Comparison of ENCODE assay signal across 8 cellular contexts in genomic region chr6:7107578-7108195, GRCh38. TPM values are rescaled to one million over a fixed set of nuclear protein-coding genes. Genes with fewer than 3 reads are reported as not detected.
A peak's percentile ranks its signal among the peaks of the same experiment; 100 is the strongest.
DNase-seq lines count a peak whose midpoint lies in the region; ATAC-seq and TF ChIP-seq lines count a peak whose summit lies in the region.

A gene with protein sequence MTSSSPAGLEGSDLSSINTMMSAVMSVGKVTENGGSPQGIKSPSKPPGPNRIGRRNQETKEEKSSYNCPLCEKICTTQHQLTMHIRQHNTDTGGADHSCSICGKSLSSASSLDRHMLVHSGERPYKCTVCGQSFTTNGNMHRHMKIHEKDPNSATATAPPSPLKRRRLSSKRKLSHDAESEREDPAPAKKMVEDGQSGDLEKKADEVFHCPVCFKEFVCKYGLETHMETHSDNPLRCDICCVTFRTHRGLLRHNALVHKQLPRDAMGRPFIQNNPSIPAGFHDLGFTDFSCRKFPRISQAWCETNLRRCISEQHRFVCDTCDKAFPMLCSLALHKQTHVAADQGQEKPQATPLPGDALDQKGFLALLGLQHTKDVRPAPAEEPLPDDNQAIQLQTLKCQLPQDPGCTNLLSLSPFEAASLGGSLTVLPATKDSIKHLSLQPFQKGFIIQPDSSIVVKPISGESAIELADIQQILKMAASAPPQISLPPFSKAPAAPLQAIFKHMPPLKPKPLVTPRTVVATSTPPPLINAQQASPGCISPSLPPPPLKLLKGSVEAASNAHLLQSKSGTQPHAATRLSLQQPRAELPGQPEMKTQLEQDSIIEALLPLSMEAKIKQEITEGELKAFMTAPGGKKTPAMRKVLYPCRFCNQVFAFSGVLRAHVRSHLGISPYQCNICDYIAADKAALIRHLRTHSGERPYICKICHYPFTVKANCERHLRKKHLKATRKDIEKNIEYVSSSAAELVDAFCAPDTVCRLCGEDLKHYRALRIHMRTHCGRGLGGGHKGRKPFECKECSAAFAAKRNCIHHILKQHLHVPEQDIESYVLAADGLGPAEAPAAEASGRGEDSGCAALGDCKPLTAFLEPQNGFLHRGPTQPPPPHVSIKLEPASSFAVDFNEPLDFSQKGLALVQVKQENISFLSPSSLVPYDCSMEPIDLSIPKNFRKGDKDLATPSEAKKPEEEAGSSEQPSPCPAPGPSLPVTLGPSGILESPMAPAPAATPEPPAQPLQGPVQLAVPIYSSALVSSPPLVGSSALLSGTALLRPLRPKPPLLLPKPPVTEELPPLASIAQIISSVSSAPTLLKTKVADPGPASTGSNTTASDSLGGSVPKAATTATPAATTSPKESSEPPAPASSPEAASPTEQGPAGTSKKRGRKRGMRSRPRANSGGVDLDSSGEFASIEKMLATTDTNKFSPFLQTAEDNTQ (N-terminal part only) (plus strand): TSS chr6:7107961. CDS start chr6:7181912, 73,951 bp downstream.

- H3K79me2 ChIP-seq in KMS-11 (ENCODE audit: insufficient read depth, low read depth) = peaks cover 37% of the 10 kb centered on the region

- H2AFZ ChIP-seq in KMS-11 (ENCODE audit: low read depth) = peak within 1 kb of the TSS; percentile 95

- whole genome bisulfite sequencing in sigmoid colon, 2 donors = 0 to 1% methylated on average over 59 of the region's 59 CpGs

- no peak for TF ChIP-seq CTCF in KMS-11 (conservative IDR thresholded peaks at IDR 0.05; ENCODE audit: low read depth, low read length)
- TF ChIP-seq CTCF in ascending aorta (IDR thresholded peaks at IDR 0.05) = no peak
- no peak for TF ChIP-seq CTCF in right atrium auricular region (IDR thresholded peaks at IDR 0.05)
- TF ChIP-seq CTCF in sigmoid colon (IDR thresholded peaks at IDR 0.05) = no peak

- ATAC-seq in GM21723 (IDR thresholded peaks at IDR 0.05; ENCODE audit: unreplicated experiment) = peak; percentile 53

- 0 out of 2 replicates have a peak, but pooled peaks cover 5% of the 10 kb centered on the region for H4K20me1 ChIP-seq in KMS-11 (ENCODE audit: insufficient read depth)

- H3K27me3 ChIP-seq in KMS-11 (ENCODE audit: insufficient read depth, low read depth) (no peaks in the 10 kb centered on the region), ascending aorta (no peaks in the 10 kb centered on the region), right atrium auricular region (no peaks in the 10 kb centered on the region), sigmoid colon (no peaks in the 10 kb centered on the region)

- H3K9me3 ChIP-seq in ascending aorta (no peaks in the 10 kb centered on the region), right atrium auricular region (no peaks in the 10 kb centered on the region), sigmoid colon (no peaks in the 10 kb centered on the region)

- DNase-seq in ELR (ENCODE audit: low read depth) = peak; percentile 75
- peak; percentile 37 to 66 (median 53) for DNase-seq in T-helper 1 cell
- DNase-seq in ascending aorta (ENCODE audit: low spot score in 2 of 2) = peak; percentile 25 to 75
- DNase-seq in right atrium auricular region (ENCODE audit: low spot score) = peak; percentile 81
- DNase-seq in sigmoid colon = peak; percentile 85
- DNase-seq in putamen (ENCODE audit: low spot score) = no peak

- intact Hi-C loops in ascending aorta (cut with DNase I) (loop anchor here (2.0 to 10.0 kb wide), 4 partner anchors 61 to 487 kb away; partner anchors contain the start of gene SNRNP48), sigmoid colon (cut with DNase I) (loop anchor here (2.0 to 5.0 kb wide), 5 partner anchors 39 to 430 kb away; no protein-coding TSS in a partner anchor)

- H3K36me3 ChIP-seq in KMS-11 (ENCODE audit: insufficient read depth) (no peaks in the 10 kb centered on the region), ascending aorta (no peaks in the 10 kb centered on the region), right atrium auricular region (no peaks in the 10 kb centered on the region), sigmoid colon (no peaks in the 10 kb centered on the region)

- H3K4me1 ChIP-seq in KMS-11 (ENCODE audit: low read depth, poor library complexity, severe bottlenecking) (peaks cover 37% of the 10 kb centered on the region), ascending aorta (peaks cover 0 to 6% of the 10 kb centered on the region in 2 donors), right atrium auricular region (peaks cover 0 to 41% of the 10 kb centered on the region in 2 donors), sigmoid colon (peaks cover 0 to 43% (median 25%) of the 10 kb centered on the region in 4 donors)

- peak within 1 kb of the TSS; percentile 46 for H3K4me2 ChIP-seq in KMS-11

- H3K27ac ChIP-seq in KMS-11 (peak within 1 kb of the TSS; percentile 74), ascending aorta (peak within 1 kb of the TSS; percentile 88 to 95), right atrium auricular region (peak within 1 kb of the TSS; percentile 97 to 98), sigmoid colon (peak within 1 kb of the TSS; percentile 95 to 98 (median 96))

- no peak for TF ChIP-seq EP300 in sigmoid colon (IDR thresholded peaks at IDR 0.05)

- TF ChIP-seq POLR2A in sigmoid colon (IDR thresholded peaks at IDR 0.05) = peak in 1 of 2 donors; percentile 20

- H3K4me3 ChIP-seq in KMS-11 (IDR thresholded peaks at IDR 0.05; ENCODE audit: insufficient read depth, low read depth, low read length) = no peak within 1 kb of the TSS
- peak within 1 kb of the TSS; percentile 78 to 97 for H3K4me3 ChIP-seq in ascending aorta
- H3K4me3 ChIP-seq in right atrium auricular region = peak within 1 kb of the TSS; percentile 90 to 98
- H3K4me3 ChIP-seq in sigmoid colon = peak within 1 kb of the TSS; percentile 80 to 96 (median 88)

- peak within 1 kb of the TSS; percentile 68 for H3K9ac ChIP-seq in KMS-11

RNA-seq across cellular contexts. Expression of the gene that starts here (rescaled TPM):
- total RNA-seq in ascending aorta (48.9 TPM), right atrium auricular region (10 to 100 TPM; 25.5 to 30.3 TPM), sigmoid colon (10 to 100 TPM; 18.9 to 31.9 (median 23.2) TPM)
- polyA plus RNA-seq in sigmoid colon = 10 to 100 TPM in 1 of 3 donors, 1 to 10 TPM in 2; 6.0 to 21.5 (median 9.9) TPM
